In the genomic region with DNA sequence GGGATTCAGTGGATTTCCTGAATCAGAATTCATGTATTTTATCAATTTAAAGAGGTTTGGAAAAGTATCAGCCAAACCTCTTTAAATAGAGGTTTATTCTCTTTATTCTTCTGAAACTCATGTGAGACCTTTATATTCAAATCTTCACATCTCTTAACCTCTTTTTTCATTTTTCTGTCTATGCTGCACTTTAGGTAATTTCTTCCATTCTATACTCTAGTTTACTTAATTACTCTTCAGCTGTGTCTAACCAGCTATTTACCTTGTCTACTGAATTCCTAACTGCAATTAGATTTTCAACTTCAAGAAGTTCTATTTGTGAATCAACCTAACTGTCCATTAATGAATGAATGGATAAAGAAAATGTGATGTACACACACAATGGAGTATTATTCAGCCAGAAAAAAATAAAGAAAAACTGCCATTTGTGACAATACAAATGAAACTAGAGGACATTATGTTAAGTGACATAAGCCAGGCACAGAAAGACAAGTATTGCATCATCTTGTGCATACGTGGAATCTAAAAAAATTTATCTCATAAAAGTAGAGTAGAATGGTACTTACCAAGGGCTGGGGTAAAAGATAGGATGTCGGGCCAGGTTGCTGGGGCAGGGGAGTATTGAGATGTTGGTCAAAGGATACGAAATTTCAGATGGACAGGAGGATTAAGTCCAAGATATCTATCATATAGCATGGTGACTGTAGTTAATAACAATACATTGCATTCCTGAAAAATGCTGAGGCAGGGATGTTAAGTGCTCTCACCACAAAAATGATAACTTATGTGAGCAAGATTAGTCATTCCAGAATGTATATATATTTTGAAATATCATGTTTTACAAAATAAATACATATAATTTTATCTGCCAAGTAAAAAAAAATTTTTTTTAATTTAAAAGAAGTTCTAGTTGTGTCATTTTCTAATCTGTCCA, we compare ENCODE assay signal across 23 cellular contexts.
"Had no signal": no experiment of that assay in that cellular context is flagged by ENCODE, and none has a peak within 500 bp of the region (broad histone marks: within the 10 kb centered on the region; RNA-seq: fewer than 3 reads in every experiment).

No MANE protein-coding gene starts in this region.

- ATAC-seq: left colon; left ventricle myocardium superior; psoas muscle; sciatic nerve; stimulated activated memory B cell treated with anti-CD40 and anti-IgM and Interleukin-4, amounts not matched to agents 10 μg/mL and 1 μg/mL and 100 μg/mL, for 72 hours; upper lobe of right lung had no signal

- H3K9me3 Mint-ChIP-seq: stimulated activated memory B cell treated with anti-CD40 and anti-IgM and Interleukin-4, amounts not matched to agents 10 μg/mL and 1 μg/mL and 100 μg/mL, for 72 hours had no signal

- H3K27ac Mint-ChIP-seq: nephron; stimulated activated memory B cell treated with anti-CD40 and anti-IgM and Interleukin-4, amounts not matched to agents 10 μg/mL and 1 μg/mL and 100 μg/mL, for 72 hours; stimulated activated naive CD8-positive, alpha-beta T cell treated with anti-CD3 and anti-CD28 coated beads, Interleukin-15, Interleukin-2, amounts not matched to agents 100 ng/mL and 50 ng/mL, for 24 hours had no signal

- H3K36me3 ChIP-seq: tibial artery, upper lobe of right lung, vagina had no signal

- H3K4me1 Mint-ChIP-seq: stimulated activated memory B cell treated with anti-CD40 and anti-IgM and Interleukin-4, amounts not matched to agents 10 μg/mL and 1 μg/mL and 100 μg/mL, for 72 hours had no signal

- H3K4me3 ChIP-seq: hepatocyte, lung, psoas muscle, spleen, tibial artery, upper lobe of right lung, vagina had no signal

- H3K9me3 ChIP-seq: psoas muscle, spleen, tibial artery, upper lobe of right lung, vagina had no signal

- H3K27me3 ChIP-seq: hepatocyte, spleen, tibial artery, upper lobe of right lung, vagina had no signal

- DNase-seq: dermis blood vessel endothelial cell; foreskin melanocyte; left colon; left ventricle myocardium superior; mesenchymal stem cell; midbrain; occipital lobe; psoas muscle; retina; spleen; stimulated activated CD4-positive, alpha-beta T cell treated with anti-CD3 and anti-CD28 coated beads, Interleukin-15, amount 100 ng/mL, for 24 hours; stimulated activated CD4-positive, alpha-beta T cell treated with anti-CD3 and anti-CD28 coated beads, Interleukin-1b, Interleukin-23, amount 100 ng/mL, for 48 hours; stimulated activated CD4-positive, alpha-beta T cell treated with anti-CD3 and anti-CD28 coated beads, Interleukin-4, amount 100 ng/mL, for 24 hours; tibial artery; upper lobe of right lung had no signal

- H3K27ac ChIP-seq: hepatocyte, psoas muscle, spleen, tibial artery, upper lobe of right lung, vagina had no signal

- H3K4me2 ChIP-seq: hepatocyte had no signal

- H3K27me3 Mint-ChIP-seq: stimulated activated memory B cell treated with anti-CD40 and anti-IgM and Interleukin-4, amounts not matched to agents 10 μg/mL and 1 μg/mL and 100 μg/mL, for 72 hours; stimulated activated naive CD8-positive, alpha-beta T cell treated with anti-CD3 and anti-CD28 coated beads, Interleukin-15, Interleukin-2, amounts not matched to agents 100 ng/mL and 50 ng/mL, for 24 hours had no signal

- H2AFZ ChIP-seq: hepatocyte had no signal

- H3K4me3 Mint-ChIP-seq: nephron; stimulated activated memory B cell treated with anti-CD40 and anti-IgM and Interleukin-4, amounts not matched to agents 10 μg/mL and 1 μg/mL and 100 μg/mL, for 72 hours; stimulated activated naive CD8-positive, alpha-beta T cell treated with anti-CD3 and anti-CD28 coated beads, Interleukin-15, Interleukin-2, amounts not matched to agents 100 ng/mL and 50 ng/mL, for 24 hours had no signal

- H3K79me2 ChIP-seq: hepatocyte had no signal

- H3K4me1 ChIP-seq: psoas muscle, spleen, tibial artery, upper lobe of right lung, vagina had no signal

- FAIRE-seq: endothelial cell of umbilical vein had no signal
